8 cellular contexts compared by ENCODE assay signal in the genomic region with DNA sequence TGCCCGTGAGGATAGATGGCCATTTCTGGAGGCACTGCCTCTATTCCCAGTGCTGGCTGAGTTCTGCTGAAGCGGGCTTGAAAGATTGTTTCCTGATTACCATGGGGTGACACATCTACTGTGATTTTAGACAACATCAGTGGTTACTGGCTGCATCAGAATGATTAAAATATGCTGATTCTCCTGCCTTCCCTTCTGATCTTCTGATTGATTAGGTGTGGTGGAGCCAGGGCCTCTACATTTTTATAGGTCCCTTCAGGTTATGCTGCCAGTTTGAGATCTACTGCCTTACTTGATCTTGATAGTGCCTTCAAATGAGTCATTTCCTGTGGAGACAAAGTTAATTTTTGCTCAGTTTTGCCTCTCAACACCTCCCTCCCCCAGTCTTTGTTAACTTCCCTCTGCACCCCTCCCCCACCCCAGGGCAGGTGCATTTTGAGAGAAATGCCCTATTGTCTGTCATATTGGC. TPM values are rescaled to one million over a fixed set of nuclear protein-coding genes. Genes with fewer than 3 reads are reported as not detected.
DNase-seq lines count a peak whose midpoint lies in the region; ATAC-seq and TF ChIP-seq lines count a peak whose summit lies in the region.

No MANE protein-coding gene starts in this region.

- H3K4me3 ChIP-seq in left lung: no peak overlapping the region

- H3K27me3 Mint-ChIP-seq in stimulated activated naive CD8-positive, alpha-beta T cell treated with anti-CD3 and anti-CD28 coated beads, Interleukin-15, amount 100 ng/mL, for 72 hours: no peaks in the 10 kb centered on the region

- H3K4me3 Mint-ChIP-seq in stimulated activated naive CD8-positive, alpha-beta T cell treated with anti-CD3 and anti-CD28 coated beads, Interleukin-15, amount 100 ng/mL, for 72 hours: peak overlapping the region; percentile 25 to 37

- intact Hi-C loops in left lung (cut with DNase I): no loop called here
- intact Hi-C loops in posterior cingulate gyrus (cut with DNase I): no loop called here

- H3K4me1 Mint-ChIP-seq in stimulated activated naive CD8-positive, alpha-beta T cell treated with anti-CD3 and anti-CD28 coated beads, Interleukin-15, amount 100 ng/mL, for 72 hours: peaks cover 34% of the 10 kb centered on the region

- peak; percentile 74 for ATAC-seq in GM21576 (IDR thresholded peaks at IDR 0.05; ENCODE audit: unreplicated experiment)
- ATAC-seq in left lung: peak; percentile 45
- ATAC-seq in stimulated activated naive CD8-positive, alpha-beta T cell treated with anti-CD3 and anti-CD28 coated beads, Interleukin-15, amount 100 ng/mL, for 72 hours: peak; percentile 98
- ATAC-seq in omental fat pad (ENCODE audit: low FRiP score): no peak

- peak overlapping the region in 1 of 2 donors; percentile 84 for H3K27ac ChIP-seq in left lung

- H3K4me1 ChIP-seq in left lung: peaks cover 5 to 40% of the 10 kb centered on the region in 2 donors

- TF ChIP-seq CTCF in left lung (IDR thresholded peaks at IDR 0.05): no peak
- no peak for TF ChIP-seq CTCF in omental fat pad (IDR thresholded peaks at IDR 0.05)

- H3K9me3 ChIP-seq in left lung: no peaks in the 10 kb centered on the region

- DNase-seq in CD1c-positive myeloid dendritic cell (ENCODE audit: extremely low spot score) (peak; percentile 12), NCI-H226 (peak; percentile 3), left lung (no peak), posterior cingulate gyrus (no peak), omental fat pad (ENCODE audit: low spot score) (no peak)
- peak; percentile 53 for DNase-seq in activated CD8-positive, alpha-beta memory T cell treated with anti-CD3 and anti-CD28 coated beads, Interleukin-2, amount 50 U/mL, for 4 hours
- DNase-seq in stimulated activated naive CD8-positive, alpha-beta T cell treated with anti-CD3 and anti-CD28 coated beads, Interleukin-15, amount 100 ng/mL, for 72 hours: peak; percentile 25 to 47

- no peaks in the 10 kb centered on the region for H3K9me3 Mint-ChIP-seq in stimulated activated naive CD8-positive, alpha-beta T cell treated with anti-CD3 and anti-CD28 coated beads, Interleukin-15, amount 100 ng/mL, for 72 hours

- peak overlapping the region; percentile 91 for H3K27ac Mint-ChIP-seq in stimulated activated naive CD8-positive, alpha-beta T cell treated with anti-CD3 and anti-CD28 coated beads, Interleukin-15, amount 100 ng/mL, for 72 hours

- peaks cover 0 to 67% of the 10 kb centered on the region in 2 donors for H3K36me3 ChIP-seq in left lung

- no peaks in the 10 kb centered on the region for H3K27me3 ChIP-seq in left lung

RNA-seq across cellular contexts. Expression of a gene that starts 31.6 kb away (rescaled TPM):
- total RNA-seq in left lung (1 to 10 TPM; 2.2 to 3.6 TPM), omental fat pad (under 1 TPM; 0.24 to 0.79 (median 0.40) TPM)

Comparison
In these comparisons a context has a peak if more than half of its experiments do, and no peak if none do; other contexts are left out.
1. DNase-seq: peak in CD1c-positive myeloid dendritic cell (single experiment), NCI-H226 (single experiment), activated CD8-positive, alpha-beta memory T cell treated with anti-CD3 and anti-CD28 coated beads, Interleukin-2, amount 50 U/mL, for 4 hours (single experiment) and stimulated activated naive CD8-positive, alpha-beta T cell treated with anti-CD3 and anti-CD28 coated beads, Interleukin-15, amount 100 ng/mL, for 72 hours (2 of 2); none in left lung (0 of 2), posterior cingulate gyrus (0 of 10) and omental fat pad (single experiment).